21 cellular contexts compared by ENCODE assay signal in genomic region chr1:22122273-22123070, GRCh38. TPM values are rescaled to one million over a fixed set of nuclear protein-coding genes. Genes with fewer than 3 reads are reported as not detected.
A peak's percentile ranks its signal among the peaks of the same experiment; 100 is the strongest.
DNase-seq lines count a peak whose midpoint lies in the region; ATAC-seq and TF ChIP-seq lines count a peak whose summit lies in the region.
"Had no signal": no experiment of that assay in that cellular context is flagged by ENCODE, and none has a peak within 500 bp of the region (broad histone marks: within the 10 kb centered on the region; RNA-seq: fewer than 3 reads in every experiment).

No MANE protein-coding gene starts in this region.

- H3K4me1 Mint-ChIP-seq in neural progenitor cell = peaks cover 42% of the 10 kb centered on the region
- peaks cover 20 to 29% of the 10 kb centered on the region in 2 donors for H3K4me1 Mint-ChIP-seq in natural killer cell

- no peak overlapping the region for H2AFZ ChIP-seq in neural progenitor cell (replicated peaks)

- intact Hi-C loops in right cardiac atrium (cut with DNase I) (no loop called here), natural killer cell (cut with micrococcal nuclease) (no loop called here)

- WGBS in right cardiac atrium = 75% methylated on average over 21 of the region's 21 CpGs

- TF ChIP-seq CTCF in right atrium auricular region (IDR thresholded peaks at IDR 0.05) = no peak
- TF ChIP-seq CTCF in neural progenitor cell (IDR thresholded peaks at IDR 0.05) = no peak
- no peak for TF ChIP-seq CTCF in natural killer cell (IDR thresholded peaks at IDR 0.05)
- TF ChIP-seq CTCF in GM13977 (IDR thresholded peaks at IDR 0.05; ENCODE audit: extremely low read depth, insufficient read depth, missing control alignments) = no peak

- H3K9ac ChIP-seq in neural progenitor cell = no peak overlapping the region

- DNase-seq in right cardiac atrium (peak in 2 of 3 donors; percentile 28 to 39), right atrium auricular region (ENCODE audit: low spot score) (no peak), epidermal melanocyte (ENCODE audit: insufficient read length, low spot score) (peak; percentile 86), neural progenitor cell (ENCODE audit: low spot score) (no peak), natural killer cell (no peak), GM13977 (ENCODE audit: low spot score) (no peak)
- DNase-seq: activated naive CD4-positive, alpha-beta T cell treated with anti-CD3 and anti-CD28 coated beads for 36 hours; CD4-positive, alpha-beta memory T cell; DMS53; immature natural killer cell; MG63; NCI-H82; sigmoid colon; stimulated activated CD4-positive, alpha-beta T cell treated with anti-CD3 and anti-CD28 coated beads, Interleukin-2, amount 100 ng/mL, for 24 hours; SW 1271 had no signal

- H3F3A ChIP-seq in neural progenitor cell (ENCODE audit: low read depth) = peaks cover 2% of the 10 kb centered on the region

- peak overlapping the region; percentile 28 for H3K4me2 ChIP-seq in neural progenitor cell

- peaks cover 55% of the 10 kb centered on the region for H4K20me1 ChIP-seq in neural progenitor cell (ENCODE audit: low read depth)

- no peaks in the 10 kb centered on the region for H3K9me3 ChIP-seq in right cardiac atrium (ENCODE audit: control insufficient read depth, low read length)
- no peaks in the 10 kb centered on the region for H3K9me3 ChIP-seq in right atrium auricular region
- H3K9me3 ChIP-seq in neural progenitor cell (ENCODE audit: low read depth) = no peaks in the 10 kb centered on the region
- H3K9me3 ChIP-seq: MG63, neutrophil, sigmoid colon had no signal

- H3K27ac ChIP-seq in right cardiac atrium (ENCODE audit: low read length) (no peak overlapping the region), right atrium auricular region (no peak overlapping the region), neural progenitor cell (no peak overlapping the region)
- H3K27ac ChIP-seq: neutrophil had no signal

- H3K27me3 ChIP-seq in right cardiac atrium (ENCODE audit: control insufficient read depth, insufficient read depth) = no peaks in the 10 kb centered on the region
- H3K27me3 ChIP-seq in right atrium auricular region = no peaks in the 10 kb centered on the region
- no peaks in the 10 kb centered on the region for H3K27me3 ChIP-seq in neural progenitor cell
- H3K27me3 ChIP-seq: MG63, neutrophil, sigmoid colon had no signal

- H3K79me2 ChIP-seq in neural progenitor cell (ENCODE audit: low read depth) = no peaks in the 10 kb centered on the region

- H3K9me3 Mint-ChIP-seq in neural progenitor cell (no peaks in the 10 kb centered on the region), natural killer cell (no peaks in the 10 kb centered on the region)
- H3K9me3 Mint-ChIP-seq: activated naive CD4-positive, alpha-beta T cell treated with anti-CD3 and anti-CD28 coated beads for 36 hours; dendritic cell treated with granulocyte-macrophage colony-stimulating factor and Interleukin-4, amounts not matched to agents 40 ng/mL and 50 ng/mL, for 4 days; immature natural killer cell; memory B cell; stimulated activated naive CD8-positive, alpha-beta T cell treated with anti-CD3 and anti-CD28 coated beads, Interleukin-15, Interleukin-2, amounts not matched to agents 100 ng/mL and 50 ng/mL, for 24 hours had no signal

- peaks cover 27% of the 10 kb centered on the region for H3K36me3 Mint-ChIP-seq in neural progenitor cell
- H3K36me3 Mint-ChIP-seq in natural killer cell = no peaks in the 10 kb centered on the region

- H3K36me3 ChIP-seq in right atrium auricular region = peaks cover 12% of the 10 kb centered on the region
- no peaks in the 10 kb centered on the region for H3K36me3 ChIP-seq in neural progenitor cell

- in situ Hi-C loops in GM13977 (cut with MboI; ENCODE audit: low pct_unique_long_range_greater_than_20kb, low sequenced_read_pairs, unreplicated experiment) = loop anchor here (25.0 kb wide), 1 partner anchor 290 kb away; no protein-coding TSS in a partner anchor

- H3K27me3 Mint-ChIP-seq in neural progenitor cell (ENCODE audit: insufficient read depth, low read depth) (peaks cover 10% of the 10 kb centered on the region), natural killer cell (ENCODE audit: low read depth in 2 of 2) (no peaks in the 10 kb centered on the region)
- H3K27me3 Mint-ChIP-seq: CD4-positive, alpha-beta memory T cell; dendritic cell treated with granulocyte-macrophage colony-stimulating factor and Interleukin-4, amounts not matched to agents 40 ng/mL and 50 ng/mL, for 4 days; memory B cell; stimulated activated naive CD8-positive, alpha-beta T cell treated with anti-CD3 and anti-CD28 coated beads, Interleukin-15, Interleukin-2, amounts not matched to agents 100 ng/mL and 50 ng/mL, for 24 hours had no signal

- peak overlapping the region; percentile 69 for H3K27ac Mint-ChIP-seq in neural progenitor cell
- H3K27ac Mint-ChIP-seq in natural killer cell = no peak overlapping the region
- H3K27ac Mint-ChIP-seq: activated naive CD4-positive, alpha-beta T cell treated with anti-CD3 and anti-CD28 coated beads for 36 hours; dendritic cell treated with granulocyte-macrophage colony-stimulating factor and Interleukin-4, amounts not matched to agents 40 ng/mL and 50 ng/mL, for 4 days; memory B cell; stimulated activated naive CD8-positive, alpha-beta T cell treated with anti-CD3 and anti-CD28 coated beads, Interleukin-15, Interleukin-2, amounts not matched to agents 100 ng/mL and 50 ng/mL, for 24 hours had no signal

- ATAC-seq in right cardiac atrium (peak in 1 of 2 donors; percentile 3), natural killer cell (no peak), GM19328 (IDR thresholded peaks at IDR 0.05; ENCODE audit: unreplicated experiment) (no peak), HG02571 (IDR thresholded peaks at IDR 0.05; ENCODE audit: unreplicated experiment) (no peak)

- H3K4me3 Mint-ChIP-seq in neural progenitor cell (no peak overlapping the region), natural killer cell (no peak overlapping the region)
- H3K4me3 Mint-ChIP-seq: activated naive CD4-positive, alpha-beta T cell treated with anti-CD3 and anti-CD28 coated beads for 36 hours; dendritic cell treated with granulocyte-macrophage colony-stimulating factor and Interleukin-4, amounts not matched to agents 40 ng/mL and 50 ng/mL, for 4 days; immature natural killer cell; memory B cell; stimulated activated naive CD8-positive, alpha-beta T cell treated with anti-CD3 and anti-CD28 coated beads, Interleukin-15, Interleukin-2, amounts not matched to agents 100 ng/mL and 50 ng/mL, for 24 hours had no signal

- H3K4me1 ChIP-seq in right cardiac atrium (ENCODE audit: control insufficient read depth, insufficient read depth, low read length) = peaks cover 1% of the 10 kb centered on the region
- peaks cover 0 to 7% of the 10 kb centered on the region in 2 donors for H3K4me1 ChIP-seq in right atrium auricular region
- H3K4me1 ChIP-seq in neural progenitor cell = peaks cover 15% of the 10 kb centered on the region

- H3K4me3 ChIP-seq in right cardiac atrium (ENCODE audit: low read length) (no peak overlapping the region), right atrium auricular region (no peak overlapping the region), neural progenitor cell (no peak overlapping the region)
- H3K4me3 ChIP-seq: MG63, sigmoid colon had no signal

RNA-seq across cellular contexts. Expression of gene WNT4, which starts 20.4 kb away (rescaled TPM):
- total RNA-seq in right cardiac atrium (under 1 TPM in 3 of 4 donors, not detected in 1; 0.14 to 0.25 (median 0.24) TPM), right atrium auricular region (under 1 TPM in 1 of 2 donors, not detected in 1; 0.16 TPM), neural progenitor cell (ENCODE audit: low replicate concordance) (0.03 TPM in 1 of 2 replicates, not detected in the other), natural killer cell (not detected)
- polyA plus RNA-seq in right cardiac atrium = 0.05 TPM
- total RNA-seq: activated naive CD4-positive, alpha-beta T cell treated with anti-CD3 and anti-CD28 coated beads for 36 hours; CD4-positive, alpha-beta memory T cell had no signal

Comparison
In these comparisons a context has a peak if more than half of its experiments do, and no peak if none do; other contexts are left out.
1. DNase-seq: peak in right cardiac atrium (2 of 3) and epidermal melanocyte (single experiment); none in right atrium auricular region (single experiment), neural progenitor cell (single experiment), natural killer cell (single experiment) and GM13977 (single experiment).